In genomic region chr19:56732974-56733373, GRCh38 we compare ENCODE assay signal across 19 cellular contexts.
"Had no signal": no experiment of that assay in that cellular context is flagged by ENCODE, and none has a peak within 500 bp of the region (broad histone marks: within the 10 kb centered on the region; RNA-seq: fewer than 3 reads in every experiment).

No MANE protein-coding gene starts in this region.

- ATAC-seq: activated CD8-positive, alpha-beta T cell treated with anti-CD3 and anti-CD28 coated beads for 36 hours; activated T-cell treated with anti-CD3 and anti-CD28 coated beads, Interleukin-2, amount 50 U/mL, for 72 hours; left cardiac atrium; natural killer cell; psoas muscle; sciatic nerve had no signal

- H3K4me1 ChIP-seq: esophagus squamous epithelium, psoas muscle, spleen had no signal

- DNase-seq: activated CD4-positive, alpha-beta T cell treated with anti-CD3 and anti-CD28 coated beads for 4 hours; activated CD8-positive, alpha-beta memory T cell treated with anti-CD3 and anti-CD28 coated beads, Interleukin-2, amount 50 U/mL, for 4 hours; activated CD8-positive, alpha-beta T cell treated with anti-CD3 and anti-CD28 coated beads for 36 hours; activated gamma-delta T cell treated with Interleukin-2 at 50 U/mL for 16 hours; activated T-cell treated with anti-CD3 and anti-CD28 coated beads, Interleukin-2, amount 50 U/mL, for 72 hours; aorta; esophagus squamous epithelium; foreskin fibroblast; glutamatergic neuron; left cardiac atrium; natural killer cell; psoas muscle; spleen; stimulated activated CD4-positive, alpha-beta T cell treated with anti-CD3 and anti-CD28 coated beads, Interleukin-1b, Interleukin-23, amount 100 ng/mL, for 48 hours; stimulated activated naive CD4-positive, alpha-beta T cell; substantia nigra; T-helper 9 cell; WERI-Rb-1 had no signal

- H3K36me3 ChIP-seq: esophagus squamous epithelium, spleen, WERI-Rb-1 had no signal

- H3K4me3 ChIP-seq: esophagus squamous epithelium, psoas muscle, spleen had no signal

- H3K27ac ChIP-seq: esophagus squamous epithelium, psoas muscle, spleen, WERI-Rb-1 had no signal

- H3K27me3 ChIP-seq: esophagus squamous epithelium, spleen had no signal
